In the genomic region with DNA sequence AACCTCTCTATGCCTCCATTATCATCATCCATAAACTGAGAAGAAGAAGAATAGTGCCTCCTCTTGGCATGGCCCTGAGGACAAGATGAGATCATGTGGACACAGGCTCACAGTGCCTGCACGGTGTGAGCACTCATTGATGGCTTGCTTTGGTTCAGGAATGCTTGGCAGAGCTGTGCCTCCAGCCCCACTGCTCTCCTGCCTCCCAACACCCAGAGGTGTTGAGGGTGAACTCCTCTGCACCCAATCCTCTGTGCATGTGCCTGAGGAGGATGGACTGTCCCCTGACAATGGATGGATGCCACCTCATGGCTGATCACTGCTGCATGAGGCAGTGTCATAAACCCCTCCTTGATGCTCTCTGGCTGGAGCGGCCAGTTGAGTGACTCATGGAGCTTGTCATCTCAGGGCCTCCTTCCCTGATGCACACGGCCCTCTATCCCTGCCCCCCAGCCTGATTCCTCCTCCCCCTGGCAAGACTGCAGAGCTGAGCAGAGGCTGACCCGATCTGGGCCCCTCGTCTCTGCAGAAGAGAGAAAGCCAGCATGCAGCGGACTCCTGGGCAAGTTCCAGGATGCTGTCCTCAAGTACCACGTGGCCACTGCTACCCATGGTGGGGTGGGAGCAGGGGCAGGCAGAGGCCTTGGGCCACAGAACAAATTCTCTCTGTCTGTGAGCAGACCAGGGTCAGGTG, we compare ENCODE assay signal across 9 cellular contexts.
DNase-seq lines count a peak whose midpoint lies in the region; ATAC-seq and TF ChIP-seq lines count a peak whose summit lies in the region.
"Had no signal": no experiment of that assay in that cellular context is flagged by ENCODE, and none has a peak within 500 bp of the region (broad histone marks: within the 10 kb centered on the region; RNA-seq: fewer than 3 reads in every experiment).

No MANE protein-coding gene starts in this region.

- H3K9ac ChIP-seq in smooth muscle cell (ENCODE audit: low read depth), result peak overlapping the region; percentile 94

- no peak for TF ChIP-seq POLR2A in Peyer's patch (IDR thresholded peaks at IDR 0.05)

- H3K27ac ChIP-seq in smooth muscle cell (ENCODE audit: low read depth) (peak overlapping the region; percentile 99), Peyer's patch (no peak overlapping the region)

- no peaks in the 10 kb centered on the region for H3K9me3 ChIP-seq in smooth muscle cell (replicated peaks; ENCODE audit: low read depth)
- no peaks in the 10 kb centered on the region for H3K9me3 ChIP-seq in Peyer's patch

- no peaks in the 10 kb centered on the region for H3F3A ChIP-seq in smooth muscle cell (ENCODE audit: low read depth)

- peak overlapping the region; percentile 82 for H3K4me2 ChIP-seq in smooth muscle cell

- no peaks in the 10 kb centered on the region for H4K20me1 ChIP-seq in smooth muscle cell (ENCODE audit: low read depth)

- no peak overlapping the region for H3K4me3 ChIP-seq in smooth muscle cell
- no peak overlapping the region for H3K4me3 ChIP-seq in Peyer's patch

- H3K36me3 ChIP-seq in smooth muscle cell (ENCODE audit: low read depth) (no peaks in the 10 kb centered on the region), Peyer's patch (no peaks in the 10 kb centered on the region)

- 13% methylated on average over 7 of the region's 7 CpGs for WGBS in smooth muscle cell (ENCODE audit: low lambda C conversion rate)

- peaks cover 26% of the 10 kb centered on the region for H3K4me1 ChIP-seq in smooth muscle cell (ENCODE audit: low read depth)
- peaks cover 0 to 10% (median 0%) of the 10 kb centered on the region in 4 donors for H3K4me1 ChIP-seq in Peyer's patch

- no peaks in the 10 kb centered on the region for H3K27me3 ChIP-seq in smooth muscle cell (ENCODE audit: low read depth)
- H3K27me3 ChIP-seq in Peyer's patch, result no peaks in the 10 kb centered on the region

- no peaks in the 10 kb centered on the region for H3K79me2 ChIP-seq in smooth muscle cell (ENCODE audit: low read depth)

- ATAC-seq in GM19328 (IDR thresholded peaks at IDR 0.05; ENCODE audit: unreplicated experiment), result peak; percentile 7
- ATAC-seq in HG03439 (IDR thresholded peaks at IDR 0.05; ENCODE audit: unreplicated experiment), result no peak
- ATAC-seq in GM21737 (IDR thresholded peaks at IDR 0.05; ENCODE audit: unreplicated experiment), result no peak

- no peak overlapping the region for H2AFZ ChIP-seq in smooth muscle cell (ENCODE audit: low read depth)

- DNase-seq in LHCN-M2 (ENCODE audit: low read depth) (peak; percentile 90), fibroblast of gingiva (ENCODE audit: low read depth) (peak; percentile 75), smooth muscle cell (lab: John Stamatoyannopoulos, UW; ENCODE audit: unreplicated experiment) (peak; percentile 32), Peyer's patch (no peak)
- DNase-seq in NK-92 treated with Interleukin-12 subunit alpha and Interleukin-12 subunit beta, amount 100 ng/mL, for 24 hours (lab: John Stamatoyannopoulos, UW), result no peak
- DNase-seq: OCI-M1 had no signal

- no peak for TF ChIP-seq CTCF in smooth muscle cell (IDR thresholded peaks at IDR 0.05; ENCODE audit: borderline replicate concordance, insufficient read depth, poor library complexity, severe bottlenecking)
- no peak for TF ChIP-seq CTCF in Peyer's patch (IDR thresholded peaks at IDR 0.05)

Comparison
In these comparisons a context has a peak if more than half of its experiments do, and no peak if none do; other contexts are left out.
1. DNase-seq: peak in LHCN-M2 (single experiment), fibroblast of gingiva (single experiment) and smooth muscle cell (single experiment); none in Peyer's patch (0 of 3) and NK-92 treated with Interleukin-12 subunit alpha and Interleukin-12 subunit beta, amount 100 ng/mL, for 24 hours (single experiment).